Comparison of ENCODE assay signal across 17 cellular contexts in the genomic region with DNA sequence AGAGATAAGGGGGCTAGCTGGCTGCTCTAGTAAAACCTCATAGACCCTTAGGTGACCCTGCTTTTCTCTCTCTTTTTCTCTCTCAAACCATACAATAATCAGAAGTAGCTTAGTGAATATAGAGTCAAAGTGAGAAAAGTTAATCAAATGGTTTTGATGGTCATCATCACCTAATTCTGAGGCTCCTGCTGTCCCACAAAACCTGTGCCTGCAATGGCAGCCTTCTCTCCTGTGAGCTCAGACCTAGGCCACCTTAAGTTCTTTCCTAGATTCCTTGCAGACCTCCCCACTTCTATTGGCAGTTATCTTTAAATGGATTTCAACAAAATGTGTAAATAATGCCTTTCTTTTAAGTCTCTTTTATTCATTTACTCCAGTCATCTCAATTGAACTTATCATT. TPM values are rescaled to one million over a fixed set of nuclear protein-coding genes. Genes with fewer than 3 reads are reported as not detected.
DNase-seq lines count a peak whose midpoint lies in the region; ATAC-seq and TF ChIP-seq lines count a peak whose summit lies in the region.
"Had no signal": no experiment of that assay in that cellular context is flagged by ENCODE, and none has a peak within 500 bp of the region (broad histone marks: within the 10 kb centered on the region; RNA-seq: fewer than 3 reads in every experiment).

No MANE protein-coding gene starts in this region.

- H3K27me3 ChIP-seq in PC-3 (ENCODE audit: low read length): no peaks in the 10 kb centered on the region
- no peaks in the 10 kb centered on the region for H3K27me3 ChIP-seq in effector memory CD4-positive, alpha-beta T cell (replicated peaks; ENCODE audit: control insufficient read depth, insufficient read depth, low read length, poor library complexity, severe bottlenecking)

- H2AFZ ChIP-seq in PC-3 (ENCODE audit: low read length): no peak overlapping the region
- H2AFZ ChIP-seq: parathyroid adenoma had no signal

- peaks cover 17% of the 10 kb centered on the region for H3K4me1 ChIP-seq in PC-3 (ENCODE audit: insufficient read depth, low read length)
- H3K4me1 ChIP-seq in effector memory CD4-positive, alpha-beta T cell (ENCODE audit: control insufficient read depth, insufficient read depth, low read length, poor library complexity, severe bottlenecking): peaks cover 9% of the 10 kb centered on the region
- H3K4me1 ChIP-seq: parathyroid adenoma had no signal

- no peaks in the 10 kb centered on the region for H3F3A ChIP-seq in PC-3 (ENCODE audit: low read length, unreplicated experiment)

- peak overlapping the region; percentile 90; the same call in 1 of the 2 replicates for H3K4me2 ChIP-seq in PC-3 (ENCODE audit: low read length)

- no peak for DNase-seq in activated naive CD4-positive, alpha-beta T cell (lab: John Stamatoyannopoulos, UW)
- DNase-seq in PC-3: no peak
- DNase-seq in effector memory CD4-positive, alpha-beta T cell: no peak
- DNase-seq in stimulated activated naive CD8-positive, alpha-beta T cell treated with anti-CD3 and anti-CD28 coated beads, Interleukin-15, amount 100 ng/mL, for 72 hours: no peak
- no peak for DNase-seq in ecto neural progenitor cell (ENCODE audit: low spot score)
- DNase-seq: activated CD8-positive, alpha-beta memory T cell treated with anti-CD3 and anti-CD28 coated beads, Interleukin-2, amount 50 U/mL, for 4 hours; hippocampal formation; NCI-H2227 treated with DMSO at 0.1 percent for 48 hours; stimulated activated CD4-positive, alpha-beta T cell treated with anti-CD3 and anti-CD28 coated beads, Interleukin-2, amount 100 ng/mL, for 24 hours; stimulated activated naive CD4-positive, alpha-beta T cell treated with Interleukin-2 at 50 U/mL for 16 hours; T1000 had no signal

- H3K9me3 ChIP-seq in PC-3 (ENCODE audit: low read length): no peaks in the 10 kb centered on the region
- H3K9me3 ChIP-seq in effector memory CD4-positive, alpha-beta T cell (ENCODE audit: control insufficient read depth, low read length): no peaks in the 10 kb centered on the region

- H3K27ac ChIP-seq in PC-3 (ENCODE audit: low read length): no peak overlapping the region
- H3K27ac ChIP-seq in effector memory CD4-positive, alpha-beta T cell (ENCODE audit: insufficient read depth, low read length, poor library complexity, severe bottlenecking): peak overlapping the region; percentile 68
- H3K27ac ChIP-seq: parathyroid adenoma had no signal

- H3K4me3 ChIP-seq in PC-3 (ENCODE audit: low read length): 0 out of 2 replicates have a peak overlapping the region, but pooled peaks have one; percentile 74
- H3K4me3 ChIP-seq in effector memory CD4-positive, alpha-beta T cell (ENCODE audit: insufficient read depth, low read depth, low read length, poor library complexity, severe bottlenecking): peak overlapping the region; percentile 17

- TF ChIP-seq CTCF in PC-3 (conservative IDR thresholded peaks at IDR 0.05; ENCODE audit: low read depth, low read length): no peak

- H3K9me3 Mint-ChIP-seq in activated naive CD4-positive, alpha-beta T cell treated with anti-CD3 and anti-CD28 coated beads, Interleukin-2, amount 50 U/mL, for 24 hours: no peaks in the 10 kb centered on the region
- no peaks in the 10 kb centered on the region for H3K9me3 Mint-ChIP-seq in stimulated activated naive CD8-positive, alpha-beta T cell treated with anti-CD3 and anti-CD28 coated beads, Interleukin-15, amount 100 ng/mL, for 72 hours

- no peaks in the 10 kb centered on the region for H3K9me2 ChIP-seq in PC-3 (replicated peaks; ENCODE audit: low read length)

- CTCF ChIA-PET in PC-3 (lab: Charles Lee): interaction anchor here (1.0 kb wide), 1 partner anchor 131 kb away, joined by 4 read pairs; no protein-coding TSS in a partner anchor

- H3K9ac ChIP-seq in PC-3 (ENCODE audit: low read length): no peak overlapping the region; the same call in 1 of the 2 replicates
- H3K9ac ChIP-seq: parathyroid adenoma had no signal

- H4K20me1 ChIP-seq in PC-3 (ENCODE audit: low read length): no peaks in the 10 kb centered on the region

- POLR2A ChIA-PET in PC-3 (lab: Charles Lee; ENCODE audit: unreplicated experiment): no interaction called here

- intact Hi-C loops in PC-3 (cut with micrococcal nuclease): no loop called here

- BruUV-seq in PC-3 (replicated peaks; lab: Mats Ljungman, UMichigan): no TSS peak

- ATAC-seq in PC-3 (no peak), GM21390 (IDR thresholded peaks at IDR 0.05; ENCODE audit: unreplicated experiment) (no peak), GM21423 (IDR thresholded peaks at IDR 0.05; ENCODE audit: unreplicated experiment) (no peak)
- no peak for ATAC-seq in stimulated activated naive CD8-positive, alpha-beta T cell treated with anti-CD3 and anti-CD28 coated beads, Interleukin-15, amount 100 ng/mL, for 72 hours

- peaks cover 9% of the 10 kb centered on the region for H3K36me3 Mint-ChIP-seq in activated naive CD4-positive, alpha-beta T cell treated with anti-CD3 and anti-CD28 coated beads, Interleukin-2, amount 50 U/mL, for 24 hours

- peaks cover 47% of the 10 kb centered on the region for H3K79me2 ChIP-seq in PC-3 (ENCODE audit: low read length)

- no peaks in the 10 kb centered on the region for H3K27me3 Mint-ChIP-seq in activated naive CD4-positive, alpha-beta T cell treated with anti-CD3 and anti-CD28 coated beads, Interleukin-2, amount 50 U/mL, for 24 hours
- no peaks in the 10 kb centered on the region for H3K27me3 Mint-ChIP-seq in stimulated activated naive CD8-positive, alpha-beta T cell treated with anti-CD3 and anti-CD28 coated beads, Interleukin-15, amount 100 ng/mL, for 72 hours

- H3K36me3 ChIP-seq in PC-3 (ENCODE audit: low read depth, low read length): no peaks in the 10 kb centered on the region
- no peaks in the 10 kb centered on the region for H3K36me3 ChIP-seq in effector memory CD4-positive, alpha-beta T cell (ENCODE audit: control insufficient read depth, insufficient read depth, low read length)

- peak overlapping the region; percentile 80 for H3K4me3 Mint-ChIP-seq in activated naive CD4-positive, alpha-beta T cell treated with anti-CD3 and anti-CD28 coated beads, Interleukin-2, amount 50 U/mL, for 24 hours
- peak overlapping the region; percentile 50 to 69 for H3K4me3 Mint-ChIP-seq in stimulated activated naive CD8-positive, alpha-beta T cell treated with anti-CD3 and anti-CD28 coated beads, Interleukin-15, amount 100 ng/mL, for 72 hours

- H3K4me1 Mint-ChIP-seq in activated naive CD4-positive, alpha-beta T cell treated with anti-CD3 and anti-CD28 coated beads, Interleukin-2, amount 50 U/mL, for 24 hours: peaks cover 66% of the 10 kb centered on the region
- peaks cover 46% of the 10 kb centered on the region for H3K4me1 Mint-ChIP-seq in stimulated activated naive CD8-positive, alpha-beta T cell treated with anti-CD3 and anti-CD28 coated beads, Interleukin-15, amount 100 ng/mL, for 72 hours

- H3K27ac Mint-ChIP-seq in activated naive CD4-positive, alpha-beta T cell treated with anti-CD3 and anti-CD28 coated beads, Interleukin-2, amount 50 U/mL, for 24 hours: peak overlapping the region; percentile 97
- no peak overlapping the region for H3K27ac Mint-ChIP-seq in stimulated activated naive CD8-positive, alpha-beta T cell treated with anti-CD3 and anti-CD28 coated beads, Interleukin-15, amount 100 ng/mL, for 72 hours

RNA-seq across cellular contexts. Expression of gene RPAP3, which starts 1.5 kb away (rescaled TPM):
- 20.3 and 22.1 TPM in 2 replicates for total RNA-seq in PC-3 (2014; rRNA removed)

RNA-seq across cellular contexts. Expression of gene ENDOU, which starts 17.9 kb away (rescaled TPM):
- total RNA-seq in PC-3 (2014; rRNA removed): not detected in 2 replicates
- total RNA-seq: H1, lung microvascular endothelial cell had no signal

RNA-seq across cellular contexts. Expression of gene RAPGEF3, which starts 51.3 kb away (rescaled TPM):
- 6.7 and 9.3 TPM in 2 replicates for total RNA-seq in PC-3 (2014; rRNA removed)
